In genomic region chr2:213020268-213020667, GRCh38 we compare ENCODE assay signal across 16 cellular contexts.
DNase-seq lines count a peak whose midpoint lies in the region; ATAC-seq, FAIRE-seq and TF ChIP-seq lines count a peak whose summit lies in the region.
"Had no signal": no experiment of that assay in that cellular context is flagged by ENCODE, and none has a peak within 500 bp of the region (broad histone marks: within the 10 kb centered on the region; RNA-seq: fewer than 3 reads in every experiment).

No MANE protein-coding gene starts in this region.

- CTCF ChIA-PET in GM12878 (lab: Yijun Ruan, JAX) = interaction anchor here (1.0 to 7.2 kb wide), 4 partner anchors 22 to 133 kb away, joined by 3 to 88 read pairs (median 19); partner anchors contain the start of gene IKZF2
- CTCF ChIA-PET in CD4-positive, alpha-beta T cell (lab: Charles Lee) = no interaction called here

- H3K4me1 Mint-ChIP-seq in CD4-positive, alpha-beta T cell (ENCODE audit: low read depth) = peaks cover 38% of the 10 kb centered on the region

- in situ Hi-C loops in GM12878 (cut with MboI) = loop anchor here (5.0 to 25.0 kb wide), 3 partner anchors 132 to 1717 kb away; partner anchors contain the start of gene IKZF2

- 7% methylated on average over 3 of the region's 3 CpGs for WGBS in GM12878 (ENCODE audit: insufficient coverage, insufficient replicate concordance, low lambda C conversion rate, missing lambda C conversion rate)

- BruUV-seq in GM12878 (replicated peaks; lab: Mats Ljungman, UMichigan) = no TSS peak

- FAIRE-seq in GM12878 (lab: Jason Lieb, UNC) (no peak), RCC 7860 (lab: Jason Lieb, UNC) (no peak)
- FAIRE-seq: D721Med, G401.6 had no signal

- H3K9ac ChIP-seq in GM12878 (ENCODE audit: control insufficient read depth, insufficient read depth, low read length) = peak overlapping the region; percentile 78
- H3K9ac ChIP-seq: BLaER1 treated with 17β-estradiol and CSF1 and Interleukin-3, amounts not matched to agents 10 nM and 100 nM; GM23248; KMS-11 had no signal

- intact Hi-C loops in GM12878 (cut with micrococcal nuclease; ENCODE audit: unreplicated experiment) = loop anchor here (5.0 kb wide), 1 partner anchor 288 kb away; no protein-coding TSS in a partner anchor
- intact Hi-C loops in CD4-positive, alpha-beta T cell (cut with DNase I, micrococcal nuclease) = no loop called here

- no peaks in the 10 kb centered on the region for H3K27me3 Mint-ChIP-seq in CD4-positive, alpha-beta T cell
- H3K27me3 Mint-ChIP-seq: B cell had no signal

- H3K36me3 Mint-ChIP-seq in CD4-positive, alpha-beta T cell (ENCODE audit: low read depth) = no peaks in the 10 kb centered on the region

- no peak for TF ChIP-seq CTCF in GM06990 (IDR thresholded peaks at IDR 0.05; ENCODE audit: insufficient read depth, low read length, poor library complexity, severe bottlenecking)
- TF ChIP-seq CTCF in GM12875 (IDR thresholded peaks at IDR 0.05; ENCODE audit: borderline replicate concordance, insufficient read depth, low read depth, low read length) = no peak
- TF ChIP-seq CTCF in GM12878 (IDR thresholded peaks at IDR 0.05 in 2 of 3, conservative IDR thresholded peaks at IDR 0.05 in 1 of 3; ENCODE audit: control insufficient read depth in 2 of 3, extremely low read depth in 1 of 3, insufficient read depth in 1 of 3, low read depth in 3 of 3, low read length in 3 of 3) = no peak
- TF ChIP-seq CTCF in CD4-positive, alpha-beta T cell (IDR thresholded peaks at IDR 0.05) = no peak

- no peaks in the 10 kb centered on the region for H4K20me1 ChIP-seq in GM12878 (ENCODE audit: control insufficient read depth, insufficient read depth)
- H4K20me1 ChIP-seq: BLaER1 treated with 17β-estradiol and CSF1 and Interleukin-3, amounts not matched to agents 10 nM and 100 nM had no signal

- peak overlapping the region; percentile 96 for H3K27ac ChIP-seq in GM12878 (ENCODE audit: control insufficient read depth, insufficient read depth)
- H3K27ac ChIP-seq in CD4-positive, alpha-beta T cell (ENCODE audit: low read depth, low read length) = no peak overlapping the region
- H3K27ac ChIP-seq: BLaER1 treated with 17β-estradiol and CSF1 and Interleukin-3, amounts not matched to agents 10 nM and 100 nM; GM23248; KMS-11 had no signal

- TF ChIP-seq RAD21 in GM12878 (IDR thresholded peaks at IDR 0.05; ENCODE audit: insufficient read depth, low read depth, low read length) = 0 out of 2 replicates have a peak, but pooled peaks have one; percentile 7

- no peak for TF ChIP-seq EP300 in GM12878 (IDR thresholded peaks at IDR 0.05; ENCODE audit: borderline replicate concordance in 1 of 2, control insufficient read depth in 1 of 2, low read depth in 2 of 2, low read length in 2 of 2)

- peaks cover 3% of the 10 kb centered on the region; the same call in 1 of the 2 replicates for H3K36me3 ChIP-seq in GM06990 (ENCODE audit: control insufficient read depth, insufficient read depth, low read length)
- peaks cover 0 to 5% of the 10 kb centered on the region in 2 experiments; a peak in 2 of 4 replicates for H3K36me3 ChIP-seq in GM12878 (ENCODE audit: control insufficient read depth in 2 of 2, insufficient read depth in 2 of 2, low read length in 1 of 2)
- H3K36me3 ChIP-seq: HAP-1 had no signal

- H3K9me3 Mint-ChIP-seq in CD4-positive, alpha-beta T cell = no peaks in the 10 kb centered on the region

- no peak overlapping the region for H3K4me3 Mint-ChIP-seq in CD4-positive, alpha-beta T cell
- H3K4me3 Mint-ChIP-seq: B cell had no signal

- RAD21 ChIA-PET in GM12878 (lab: Charles Lee; ENCODE audit: unreplicated experiment) = interaction anchor here (0.6 to 15.4 kb wide), 8 partner anchors 18 to 222 kb away, joined by 3 to 386 read pairs (median 12); partner anchors contain the start of gene IKZF2

- H3K4me1 ChIP-seq in GM12878 (ENCODE audit: control insufficient read depth, insufficient read depth, low read length) = peaks cover 21% of the 10 kb centered on the region
- H3K4me1 ChIP-seq: Caco-2, HAP-1 had no signal

- H3K9me3 ChIP-seq in GM12878 (replicated peaks; ENCODE audit: control insufficient read depth, insufficient read depth, low read length) = no peaks in the 10 kb centered on the region
- no peaks in the 10 kb centered on the region for H3K9me3 ChIP-seq in CD4-positive, alpha-beta T cell (ENCODE audit: control insufficient read depth, low read length)
- H3K9me3 ChIP-seq: BLaER1 treated with 17β-estradiol and CSF1 and Interleukin-3, amounts not matched to agents 10 nM and 100 nM; Caco-2; HAP-1 had no signal

- no peak overlapping the region for H2AFZ ChIP-seq in GM12878 (ENCODE audit: control insufficient read depth, low read depth, low read length)
- H2AFZ ChIP-seq: GM23248 had no signal

- no peaks in the 10 kb centered on the region for H3K27me3 ChIP-seq in GM06990 (replicated peaks; ENCODE audit: control insufficient read depth, insufficient read depth, low read length)
- no peaks in the 10 kb centered on the region for H3K27me3 ChIP-seq in GM12878 (replicated peaks in 1 of 2; ENCODE audit: control insufficient read depth in 2 of 2, insufficient read depth in 2 of 2, low read length in 1 of 2)
- no peaks in the 10 kb centered on the region for H3K27me3 ChIP-seq in CD4-positive, alpha-beta T cell (ENCODE audit: control insufficient read depth, insufficient read depth, low read length)
- H3K27me3 ChIP-seq: BLaER1 treated with 17β-estradiol and CSF1 and Interleukin-3, amounts not matched to agents 10 nM and 100 nM had no signal

- H3K79me2 ChIP-seq in GM12878 (ENCODE audit: control insufficient read depth, insufficient read depth, low read length) = peaks cover 78% of the 10 kb centered on the region

- TF ChIP-seq POLR2A in GM12878 (IDR thresholded peaks at IDR 0.05; ENCODE audit: low read depth, low read length) = peak; percentile 35; the same call in 1 of the 2 replicates

- no peak for ATAC-seq in GM12878
- ATAC-seq in CD4-positive, alpha-beta T cell (ENCODE audit: poor library complexity) = no peak

- POLR2A ChIA-PET in GM12878 (lab: Charles Lee) = interaction anchor here (1.0 to 10.4 kb wide), 6 partner anchors 9 to 218 kb away, joined by 3 to 183 read pairs (median 4); partner anchors contain the start of gene IKZF2
- POLR2A ChIA-PET in CD4-positive, alpha-beta T cell (lab: Charles Lee) = no interaction called here

- SMC1A ChIA-PET in GM12878 (lab: Charles Lee; ENCODE audit: uncharacterized antibody, unreplicated experiment) = interaction anchor here (1.4 to 21.1 kb wide), 4 partner anchors 18 to 219 kb away, joined by 3 to 430 read pairs (median 153); partner anchors contain the start of gene IKZF2

- no peak overlapping the region for H3K27ac Mint-ChIP-seq in CD4-positive, alpha-beta T cell
- H3K27ac Mint-ChIP-seq: B cell had no signal

- peak overlapping the region; percentile 48 for H3K4me2 ChIP-seq in GM12878 (ENCODE audit: control insufficient read depth, insufficient read depth)
- H3K4me2 ChIP-seq: BLaER1 treated with 17β-estradiol and CSF1 and Interleukin-3, amounts not matched to agents 10 nM and 100 nM; KMS-11 had no signal

- no peak for DNase-seq in GM06990 (ENCODE audit: extremely low read depth, insufficient read length)
- no peak for DNase-seq in GM12878 (ENCODE audit: low read depth, low spot score)
- no peak for DNase-seq in inferior parietal cortex (ENCODE audit: extremely low spot score)
- no peak for DNase-seq in RCC 7860 (ENCODE audit: low spot score)
- no peak for DNase-seq in NCI-H1436 (lab: John Stamatoyannopoulos, UW)
- no peak for DNase-seq in CD4-positive, alpha-beta T cell
- DNase-seq: 8988T, Caco-2, GM23248 had no signal

- peak overlapping the region; percentile 80 for H3K4me3 ChIP-seq in GM06990 (replicated peaks; ENCODE audit: low read depth, low read length)
- H3K4me3 ChIP-seq in GM12875 (ENCODE audit: low read depth, low read length) = peak overlapping the region; percentile 53
- H3K4me3 ChIP-seq in GM12878 = peak overlapping the region; percentile 73
- H3K4me3 ChIP-seq: BLaER1 treated with 17β-estradiol and CSF1 and Interleukin-3, amounts not matched to agents 10 nM and 100 nM; GM23248; HAP-1 had no signal

TF ChIP-seq in GM12878, 131 proteins besides CTCF, POLR2A, EP300 and RAD21:
- no peak for TF ChIP-seq BHLHE40 (IDR thresholded peaks at IDR 0.05; ENCODE audit: borderline replicate concordance in 1 of 2, low read depth in 2 of 2, low read length in 1 of 2)
- TF ChIP-seq MLLT1 (IDR thresholded peaks at IDR 0.05) = peak; percentile 2
- 0 out of 2 replicates have a peak, but pooled peaks have one; percentile 25 for TF ChIP-seq CHD1 (IDR thresholded peaks at IDR 0.05; ENCODE audit: low read depth, low read length)
- TF ChIP-seq WRNIP1 (IDR thresholded peaks at IDR 0.05; ENCODE audit: borderline replicate concordance, low read depth, low read length) = 0 out of 2 replicates have a peak, but pooled peaks have one; percentile 76
- no peak for TF ChIP-seq SIN3A (IDR thresholded peaks at IDR 0.05; ENCODE audit: low read depth, low read length)
- peak; percentile 44; the same call in 1 of the 2 replicates for TF ChIP-seq TAF1 (IDR thresholded peaks at IDR 0.05; ENCODE audit: borderline replicate concordance, low read depth, low read length)
- TF ChIP-seq YY1 (IDR thresholded peaks at IDR 0.05; ENCODE audit: low read depth, low read length) = peak; percentile 58; the same call in 1 of the 2 replicates
- no peak for TF ChIP-seq GABPA (IDR thresholded peaks at IDR 0.05; ENCODE audit: low read depth)
